Comparison of ENCODE assay signal across 21 cellular contexts in genomic region chr17:59432657-59433056, GRCh38.
DNase-seq lines count a peak whose midpoint lies in the region; ATAC-seq, FAIRE-seq and TF ChIP-seq lines count a peak whose summit lies in the region.
"Had no signal": no experiment of that assay in that cellular context is flagged by ENCODE, and none has a peak within 500 bp of the region (broad histone marks: within the 10 kb centered on the region; RNA-seq: fewer than 3 reads in every experiment).

No MANE protein-coding gene starts in this region.

- H3K27ac ChIP-seq in HepG2 (ENCODE audit: extremely low read length, insufficient read depth, low read length) (no peak overlapping the region), right lobe of liver (peak overlapping the region in 1 of 3 donors; percentile 45), subcutaneous abdominal adipose tissue (ENCODE audit: low read depth, low read length) (peak overlapping the region; percentile 51), SK-N-SH (ENCODE audit: low read depth in 2 of 2, low read length in 1 of 2) (no peak overlapping the region)
- H3K27ac ChIP-seq in CD8-positive, alpha-beta T cell (ENCODE audit: low read depth, low read length) = no peak overlapping the region

- H3K79me2 ChIP-seq in HepG2 (ENCODE audit: insufficient read depth, low read length) (no peaks in the 10 kb centered on the region), SK-N-SH (ENCODE audit: insufficient read depth) (no peaks in the 10 kb centered on the region)

- no peak for TF ChIP-seq POLR2A in HepG2 (IDR thresholded peaks at IDR 0.05; ENCODE audit: insufficient read depth in 1 of 2, low read depth in 2 of 2, low read length in 2 of 2)
- TF ChIP-seq POLR2A in right lobe of liver (IDR thresholded peaks at IDR 0.05) = no peak

- peaks cover 6% of the 10 kb centered on the region for H3K36me3 Mint-ChIP-seq in activated T-helper 17 cell treated with anti-CD3 and anti-CD28 coated beads, Interleukin-2, amount 50 U/mL, for 72 hours (ENCODE audit: low read depth)
- H3K36me3 Mint-ChIP-seq in CD8-positive, alpha-beta T cell = no peaks in the 10 kb centered on the region
- H3K36me3 Mint-ChIP-seq: CD8-positive, alpha-beta memory T cell had no signal

- H3K9me3 Mint-ChIP-seq in activated T-helper 17 cell treated with anti-CD3 and anti-CD28 coated beads, Interleukin-2, amount 50 U/mL, for 72 hours = peaks cover 7% of the 10 kb centered on the region
- peaks cover 8% of the 10 kb centered on the region for H3K9me3 Mint-ChIP-seq in CD8-positive, alpha-beta T cell
- H3K9me3 Mint-ChIP-seq: H9 had no signal

- CTCF ChIA-PET in HepG2 (lab: Yijun Ruan, JAX; ENCODE audit: low intra/inter-chr PET ratio, low total read pairs) (no interaction called here), SK-N-SH (lab: Yijun Ruan, JAX) (interaction anchor here (1.4 to 27.0 kb wide), 5 partner anchors 7 to 243 kb away, joined by 3 to 569 read pairs (median 137); partner anchors contain the start of gene YPEL2)
- CTCF ChIA-PET in CD8-positive, alpha-beta T cell (lab: Charles Lee) = interaction anchor here (0.9 to 3.7 kb wide), 6 partner anchors 8 to 122 kb away, joined by 3 to 13 read pairs (median 4); no protein-coding TSS in a partner anchor

- no peak overlapping the region for H3K4me3 Mint-ChIP-seq in activated T-helper 17 cell treated with anti-CD3 and anti-CD28 coated beads, Interleukin-2, amount 50 U/mL, for 72 hours
- no peak overlapping the region for H3K4me3 Mint-ChIP-seq in CD8-positive, alpha-beta T cell
- H3K4me3 Mint-ChIP-seq: B cell; CD8-positive, alpha-beta memory T cell; H9 had no signal

- H3K27me3 ChIP-seq in HepG2 (ENCODE audit: control insufficient read depth in 1 of 2, insufficient read depth in 2 of 2, low read length in 2 of 2) (no peaks in the 10 kb centered on the region; a peak in 1 of 5 replicates), right lobe of liver (no peaks in the 10 kb centered on the region), subcutaneous abdominal adipose tissue (ENCODE audit: control insufficient read depth in 5 of 5, insufficient read depth in 4 of 5, low read length in 5 of 5) (no peaks in the 10 kb centered on the region), SK-N-SH (ENCODE audit: insufficient read depth) (no peaks in the 10 kb centered on the region)
- H3K27me3 ChIP-seq in CD8-positive, alpha-beta T cell (ENCODE audit: insufficient read depth, low read length) = no peaks in the 10 kb centered on the region
- H3K27me3 ChIP-seq: BLaER1 treated with 17β-estradiol and CSF1 and Interleukin-3, amounts not matched to agents 10 nM and 100 nM had no signal

- H3K4me3 ChIP-seq in HepG2 (replicated peaks in 1 of 3; ENCODE audit: insufficient read depth in 1 of 3, low read depth in 2 of 3, low read length in 3 of 3) = no peak overlapping the region
- H3K4me3 ChIP-seq in right lobe of liver = no peak overlapping the region
- no peak overlapping the region for H3K4me3 ChIP-seq in subcutaneous abdominal adipose tissue (ENCODE audit: low read depth in 1 of 5, low read length in 5 of 5)
- H3K4me3 ChIP-seq in CD8-positive, alpha-beta T cell (ENCODE audit: low read depth, low read length) = no peak overlapping the region
- no peak overlapping the region for H3K4me3 ChIP-seq in SK-N-SH (ENCODE audit: low read depth in 2 of 2, low read length in 1 of 2)
- H3K4me3 ChIP-seq: BLaER1 treated with 17β-estradiol and CSF1 and Interleukin-3, amounts not matched to agents 10 nM and 100 nM; GM12878 had no signal

- DNase-seq in HepG2 (ENCODE audit: low spot score) (no peak), right lobe of liver (no peak), NCI-H2227 treated with DMSO at 0.1 percent for 48 hours (lab: John Stamatoyannopoulos, UW) (peak; percentile 51), SK-N-SH (no peak), NCI-H1694 treated with DMSO at 0.1 percent for 48 hours (lab: John Stamatoyannopoulos, UW) (no peak)
- no peak for DNase-seq in CD8-positive, alpha-beta T cell
- DNase-seq: CD8-positive, alpha-beta memory T cell; COR-L47; DMS 273 treated with DMSO at 0.1 percent for 48 hours; DMS53; DND-41; EL; H9; IMR-90 had no signal

- in situ Hi-C loops in HepG2 (cut with HindIII; ENCODE audit: extremely low pct_ligation_motif_present, low pct_unique_long_range_greater_than_20kb) = no loop called here

- H3F3A ChIP-seq in SK-N-SH (replicated peaks; ENCODE audit: insufficient read depth) = peaks cover 12% of the 10 kb centered on the region

- TF ChIP-seq RAD21 in HepG2 (CRISPR knock-in tag; IDR thresholded peaks at IDR 0.05) = no peak
- TF ChIP-seq RAD21 in SK-N-SH (IDR thresholded peaks at IDR 0.05; ENCODE audit: low read length) = no peak

- peaks cover 89% of the 10 kb centered on the region for H3K4me1 ChIP-seq in HepG2 (ENCODE audit: insufficient read depth, low read length)
- H3K4me1 ChIP-seq in right lobe of liver = peaks cover 0 to 67% (median 37%) of the 10 kb centered on the region in 4 donors
- peaks cover 9 to 48% (median 34%) of the 10 kb centered on the region in 5 donors for H3K4me1 ChIP-seq in subcutaneous abdominal adipose tissue (ENCODE audit: control insufficient read depth in 5 of 5, insufficient read depth in 5 of 5, low read length in 5 of 5)
- peaks cover under 1% of the 10 kb centered on the region for H3K4me1 ChIP-seq in CD8-positive, alpha-beta T cell (ENCODE audit: insufficient read depth, low read length)
- peaks cover 4 to 6% of the 10 kb centered on the region in 2 experiments for H3K4me1 ChIP-seq in SK-N-SH (ENCODE audit: control insufficient read depth in 1 of 2, insufficient read depth in 2 of 2, low read depth in 1 of 2, low read length in 1 of 2)

- TF ChIP-seq CTCF in HepG2 (CRISPR knock-in tag; IDR thresholded peaks at IDR 0.05) (no peak), right lobe of liver (IDR thresholded peaks at IDR 0.05) (no peak), SK-N-SH (IDR thresholded peaks at IDR 0.05) (no peak)
- no peak for TF ChIP-seq CTCF in CD8-positive, alpha-beta T cell (IDR thresholded peaks at IDR 0.05)

- H3K9me3 ChIP-seq in HepG2 (ENCODE audit: low read length) (0 out of 2 replicates have a peak, but pooled peaks cover 5% of the 10 kb centered on the region), right lobe of liver (no peaks in the 10 kb centered on the region), subcutaneous abdominal adipose tissue (ENCODE audit: control insufficient read depth in 5 of 5, low read length in 5 of 5) (peaks cover 0 to 2% (median 0%) of the 10 kb centered on the region in 5 donors), SK-N-SH (no peaks in the 10 kb centered on the region)
- no peaks in the 10 kb centered on the region for H3K9me3 ChIP-seq in CD8-positive, alpha-beta T cell (ENCODE audit: low read length)

- 63% methylated on average over 1 of the region's 1 CpG for WGBS in HepG2 (ENCODE audit: low lambda C conversion rate)
- 86% methylated on average over 1 of the region's 1 CpG for WGBS in right lobe of liver (ENCODE audit: insufficient coverage, low coverage, low lambda C conversion rate, missing lambda C conversion rate)
- 70% methylated on average over 1 of the region's 1 CpG for WGBS in SK-N-SH (ENCODE audit: low lambda C conversion rate)

- H3K9ac ChIP-seq in HepG2 (ENCODE audit: insufficient read depth, low read depth, low read length) = no peak overlapping the region
- H3K9ac ChIP-seq in subcutaneous abdominal adipose tissue (ENCODE audit: low read length in 5 of 5) = no peak overlapping the region
- H3K9ac ChIP-seq in SK-N-SH = no peak overlapping the region
- H3K9ac ChIP-seq: BLaER1 treated with 17β-estradiol and CSF1 and Interleukin-3, amounts not matched to agents 10 nM and 100 nM had no signal

- FAIRE-seq in HepG2 (lab: Jason Lieb, UNC) = no peak
- FAIRE-seq: GM12878, GM19239, H1 had no signal

- H4K20me1 ChIP-seq in HepG2 (ENCODE audit: insufficient read depth, low read length) = no peaks in the 10 kb centered on the region
- no peaks in the 10 kb centered on the region for H4K20me1 ChIP-seq in SK-N-SH (ENCODE audit: insufficient read depth)
- H4K20me1 ChIP-seq: BLaER1 treated with 17β-estradiol and CSF1 and Interleukin-3, amounts not matched to agents 10 nM and 100 nM had no signal

- H3K27me3 Mint-ChIP-seq in activated T-helper 17 cell treated with anti-CD3 and anti-CD28 coated beads, Interleukin-2, amount 50 U/mL, for 72 hours = peaks cover 5% of the 10 kb centered on the region
- H3K27me3 Mint-ChIP-seq in CD8-positive, alpha-beta T cell (ENCODE audit: low read depth) = no peaks in the 10 kb centered on the region
- H3K27me3 Mint-ChIP-seq: B cell had no signal

- peak overlapping the region; percentile 2 for H3K27ac Mint-ChIP-seq in activated T-helper 17 cell treated with anti-CD3 and anti-CD28 coated beads, Interleukin-2, amount 50 U/mL, for 72 hours
- no peak overlapping the region for H3K27ac Mint-ChIP-seq in CD8-positive, alpha-beta T cell
- H3K27ac Mint-ChIP-seq: B cell; CD8-positive, alpha-beta memory T cell; H9 had no signal

- H2AFZ ChIP-seq in HepG2 (ENCODE audit: low read length) = no peak overlapping the region
- H2AFZ ChIP-seq in SK-N-SH (ENCODE audit: low read depth) = no peak overlapping the region

- BruUV-seq in HepG2 (replicated peaks; lab: Mats Ljungman, UMichigan) = no TSS peak

- POLR2A ChIA-PET in HepG2 (lab: Yijun Ruan, JAX) (interaction anchor here (1.2 kb wide), 1 partner anchor 103 kb away, joined by 4 read pairs; no protein-coding TSS in a partner anchor), SK-N-SH (lab: Yijun Ruan, JAX) (interaction anchor here (0.6 kb wide), 1 partner anchor 24 kb away, joined by 5 read pairs; no protein-coding TSS in a partner anchor)
- POLR2A ChIA-PET in CD8-positive, alpha-beta T cell (lab: Charles Lee) = interaction anchor here (1.0 to 1.2 kb wide), 2 partner anchors 19 to 103 kb away, joined by 4 to 5 read pairs; no protein-coding TSS in a partner anchor

- H3K36me3 ChIP-seq in HepG2 (replicated peaks in 1 of 2; ENCODE audit: control insufficient read depth in 1 of 2, insufficient read depth in 2 of 2, low read length in 2 of 2) (no peaks in the 10 kb centered on the region), right lobe of liver (no peaks in the 10 kb centered on the region), subcutaneous abdominal adipose tissue (ENCODE audit: control insufficient read depth in 5 of 5, insufficient read depth in 5 of 5, low read length in 5 of 5) (no peaks in the 10 kb centered on the region), SK-N-SH (replicated peaks in 1 of 2; ENCODE audit: control insufficient read depth in 1 of 2, insufficient read depth in 2 of 2, low read length in 1 of 2) (no peaks in the 10 kb centered on the region)
- no peaks in the 10 kb centered on the region for H3K36me3 ChIP-seq in CD8-positive, alpha-beta T cell (ENCODE audit: insufficient read depth, low read length)
- H3K36me3 ChIP-seq: BLaER1 treated with 17β-estradiol and CSF1 and Interleukin-3, amounts not matched to agents 10 nM and 100 nM had no signal

- no peak overlapping the region for H3K4me2 ChIP-seq in HepG2 (ENCODE audit: low read depth, low read length)
- no peak overlapping the region for H3K4me2 ChIP-seq in SK-N-SH

- intact Hi-C loops in HepG2 (cut with micrococcal nuclease; ENCODE audit: unreplicated experiment) (no loop called here), right lobe of liver (cut with DNase I) (no loop called here)
- intact Hi-C loops in CD8-positive, alpha-beta T cell (cut with DNase I, micrococcal nuclease) = no loop called here

- TF ChIP-seq EP300 in HepG2 (IDR thresholded peaks at IDR 0.05; ENCODE audit: low read depth in 2 of 2, low read length in 2 of 2) (no peak), HepG2 (CRISPR knock-in tag; IDR thresholded peaks at IDR 0.05; ENCODE audit: borderline replicate concordance) (no peak), SK-N-SH (IDR thresholded peaks at IDR 0.05; ENCODE audit: borderline replicate concordance in 1 of 2, low read depth in 1 of 2, low read length in 1 of 2) (no peak)

- no peak for ATAC-seq in HepG2
- ATAC-seq in right lobe of liver = no peak
- ATAC-seq in activated T-helper 17 cell treated with anti-CD3 and anti-CD28 coated beads, Interleukin-2, amount 50 U/mL, for 72 hours (replicated peaks) = no peak
- ATAC-seq in CD8-positive, alpha-beta T cell = no peak
- ATAC-seq: GM12878 had no signal

- H3K4me1 Mint-ChIP-seq in activated T-helper 17 cell treated with anti-CD3 and anti-CD28 coated beads, Interleukin-2, amount 50 U/mL, for 72 hours = peaks cover 15% of the 10 kb centered on the region
- H3K4me1 Mint-ChIP-seq in CD8-positive, alpha-beta T cell (ENCODE audit: low read depth) = peaks cover 5% of the 10 kb centered on the region

- no peaks in the 10 kb centered on the region for H3K9me2 ChIP-seq in SK-N-SH
